In genomic region chr2:61538920-61539559, GRCh38 we compare ENCODE assay signal across 8 cellular contexts.
A peak's percentile ranks its signal among the peaks of the same experiment; 100 is the strongest.
DNase-seq lines count a peak whose midpoint lies in the region; ATAC-seq and TF ChIP-seq lines count a peak whose summit lies in the region.

No MANE protein-coding gene starts in this region.

- H3K27me3 ChIP-seq in WERI-Rb-1 (ENCODE audit: insufficient read depth, low read depth, severe bottlenecking): no peaks in the 10 kb centered on the region

- H3K9me3 ChIP-seq in WERI-Rb-1 (ENCODE audit: severe bottlenecking): no peaks in the 10 kb centered on the region

- ATAC-seq in activated CD4-positive, CD25-positive, alpha-beta regulatory T cell treated with anti-CD3 and anti-CD28 coated beads, Interleukin-2, amount 50 U/mL, for 24 hours: no peak
- no peak for ATAC-seq in HG03039 (IDR thresholded peaks at IDR 0.05; ENCODE audit: unreplicated experiment)

- H3K4me3 ChIP-seq in WERI-Rb-1 (ENCODE audit: low read depth, low read length): peak overlapping the region; percentile 99

- peaks cover 13% of the 10 kb centered on the region for H3K36me3 ChIP-seq in WERI-Rb-1

- H3K27ac ChIP-seq in WERI-Rb-1 (peak overlapping the region; percentile 98), cingulate gyrus (ENCODE audit: low read depth, low read length) (peak overlapping the region; percentile 95)

- TF ChIP-seq CTCF in WERI-Rb-1 (IDR thresholded peaks at IDR 0.05; ENCODE audit: low read depth, low read length): no peak

- peak; percentile 16 for DNase-seq in activated CD4-positive, CD25-positive, alpha-beta regulatory T cell treated with anti-CD3 and anti-CD28 coated beads, Interleukin-2, amount 50 U/mL, for 16 hours (ENCODE audit: low read depth, low spot score)
- DNase-seq in NCI-H187 (lab: John Stamatoyannopoulos, UW) (peak; percentile 12 to 54), WERI-Rb-1 (peak; percentile 50), midbrain (lab: John Stamatoyannopoulos, UW) (peak; percentile 38)
- peak; percentile 15 for DNase-seq in stimulated activated CD8-positive, alpha-beta memory T cell treated with anti-CD3 and anti-CD28 coated beads, Interleukin-4, amount 100 ng/mL, for 24 hours (ENCODE audit: low read depth)
